ENCODE assay signal across 23 cellular contexts in genomic region chr5:60727032-60727431, GRCh38. TPM values are rescaled to one million over a fixed set of nuclear protein-coding genes. Genes with fewer than 3 reads are reported as not detected.
"Had no signal": no experiment of that assay in that cellular context is flagged by ENCODE, and none has a peak within 500 bp of the region (broad histone marks: within the 10 kb centered on the region; RNA-seq: fewer than 3 reads in every experiment).

No MANE protein-coding gene starts in this region.

- H3K9me3 Mint-ChIP-seq: activated naive CD4-positive, alpha-beta T cell treated with anti-CD3 and anti-CD28 coated beads, Interleukin-2, amount 10 ng/mL, durations not matched to agents 7 days and 5 days had no signal

- H3K27me3 ChIP-seq: esophagus squamous epithelium had no signal

- H3K27ac ChIP-seq: esophagus squamous epithelium, thoracic aorta, upper lobe of right lung, VCaP had no signal

- H3K9me3 ChIP-seq: esophagus squamous epithelium, thoracic aorta, upper lobe of right lung had no signal

- H3K36me3 ChIP-seq: esophagus squamous epithelium, thoracic aorta, upper lobe of right lung had no signal

- H3K27me3 Mint-ChIP-seq: dendritic cell treated with granulocyte-macrophage colony-stimulating factor and Interleukin-4, amounts not matched to agents 40 ng/mL and 50 ng/mL, for 4 days had no signal

- DNase-seq: activated CD4-positive, alpha-beta T cell treated with anti-CD3 and anti-CD28 coated beads, Interleukin-2, amount 50 U/mL, for 1 hour; activated CD4-positive, CD25-positive, alpha-beta regulatory T cell treated with anti-CD3 and anti-CD28 coated beads, Interleukin-2, amount 50 U/mL, for 72 hours; activated CD8-positive, alpha-beta memory T cell treated with anti-CD3 and anti-CD28 coated beads, Interleukin-2, amount 50 U/mL, for 4 hours; activated effector memory CD4-positive, alpha-beta T cell treated with Interleukin-2 at 50 U/mL for 16 hours; activated naive CD4-positive, alpha-beta T cell treated with anti-CD3 and anti-CD28 coated beads, Interleukin-2, amount 10 ng/mL, durations not matched to agents 7 days and 5 days; activated T-cell treated with anti-CD3 and anti-CD28 coated beads, Interleukin-2, amount 50 U/mL, for 48 hours; effector memory CD4-positive, alpha-beta T cell; esophagus squamous epithelium; foreskin fibroblast; glutamatergic neuron; hippocampal formation; midbrain; nucleus accumbens; stimulated activated CD4-positive, alpha-beta T cell treated with anti-CD3 and anti-CD28 coated beads, Interleukin-4, amount 100 ng/mL, for 1 hour; T-helper 2 cell; upper lobe of right lung had no signal

- ATAC-seq: sciatic nerve, upper lobe of right lung had no signal

- H3K27ac Mint-ChIP-seq: activated naive CD4-positive, alpha-beta T cell treated with anti-CD3 and anti-CD28 coated beads, Interleukin-2, amount 10 ng/mL, durations not matched to agents 7 days and 5 days; dendritic cell treated with granulocyte-macrophage colony-stimulating factor and Interleukin-4, amounts not matched to agents 40 ng/mL and 50 ng/mL, for 4 days; nephron had no signal

- H3K4me3 ChIP-seq: esophagus squamous epithelium, lung, smooth muscle cell, thoracic aorta, upper lobe of right lung had no signal

- H3K4me3 Mint-ChIP-seq: activated naive CD4-positive, alpha-beta T cell treated with anti-CD3 and anti-CD28 coated beads, Interleukin-2, amount 10 ng/mL, durations not matched to agents 7 days and 5 days; dendritic cell treated with granulocyte-macrophage colony-stimulating factor and Interleukin-4, amounts not matched to agents 40 ng/mL and 50 ng/mL, for 4 days; nephron had no signal

- H3K4me1 Mint-ChIP-seq: activated naive CD4-positive, alpha-beta T cell treated with anti-CD3 and anti-CD28 coated beads, Interleukin-2, amount 10 ng/mL, durations not matched to agents 7 days and 5 days; nephron had no signal

- H3K36me3 Mint-ChIP-seq: activated naive CD4-positive, alpha-beta T cell treated with anti-CD3 and anti-CD28 coated beads, Interleukin-2, amount 10 ng/mL, durations not matched to agents 7 days and 5 days had no signal

- H3K4me1 ChIP-seq: esophagus squamous epithelium, upper lobe of right lung had no signal

RNA-seq across cellular contexts. Expression of gene DEPDC1B, which starts 27.1 kb away (rescaled TPM):
- total RNA-seq: thoracic aorta had no signal
